In the genomic region with DNA sequence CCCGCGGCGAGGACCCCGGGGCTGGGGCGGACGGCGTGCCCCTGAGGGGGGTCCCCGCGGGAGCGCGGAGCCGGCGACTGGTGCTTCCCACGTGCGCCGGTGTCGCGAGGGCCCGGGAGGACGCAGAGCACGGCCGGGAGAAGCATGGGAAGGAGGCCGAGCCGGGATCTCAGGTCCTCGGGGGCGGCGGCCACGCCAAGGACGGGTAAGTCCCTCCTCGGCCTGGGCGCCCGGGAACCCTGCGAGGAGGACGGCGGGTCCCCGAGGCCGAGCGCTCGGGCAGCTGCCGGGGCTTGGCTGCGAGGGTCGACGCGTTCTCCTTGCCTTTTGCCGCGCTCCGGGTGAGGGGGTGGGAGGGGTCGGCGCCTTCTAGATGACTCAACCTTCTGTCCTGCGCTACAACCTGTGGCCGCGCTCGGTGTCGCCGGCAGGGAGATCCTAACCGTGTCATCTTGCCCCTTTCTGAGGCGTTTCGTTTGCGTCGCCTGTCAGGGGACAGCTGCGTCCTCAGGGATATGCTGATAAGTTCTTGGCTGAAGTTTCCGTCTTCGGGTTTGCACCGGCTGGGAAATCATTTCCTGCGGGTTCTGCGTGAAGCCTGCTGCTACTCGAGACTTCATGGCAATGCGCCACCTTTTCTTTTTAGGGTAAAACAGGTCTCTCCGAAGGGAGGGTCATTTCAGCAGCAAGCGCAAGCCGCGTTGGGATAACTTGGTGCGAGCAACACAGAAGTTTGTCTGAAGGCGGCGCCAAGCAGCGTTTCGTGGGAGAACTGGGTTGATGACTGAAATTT, we compare ENCODE assay signal across 1 cellular context.
A peak's percentile ranks its signal among the peaks of the same experiment; 100 is the strongest.
TF ChIP-seq lines count a peak whose summit lies in the region.

No MANE protein-coding gene starts in this region.

TF ChIP-seq in HepG2, 621 proteins besides CTCF, POLR2A, EP300 and RAD21 (continued from another document and continues in another):
- TF ChIP-seq ZBTB40 (IDR thresholded peaks at IDR 0.05): no peak
- TF ChIP-seq ZBTB40 (CRISPR knock-in tag; IDR thresholded peaks at IDR 0.05): no peak
- TF ChIP-seq TP53 (CRISPR knock-in tag; conservative IDR thresholded peaks at IDR 0.05): no peak
- TF ChIP-seq, protein P1, sequence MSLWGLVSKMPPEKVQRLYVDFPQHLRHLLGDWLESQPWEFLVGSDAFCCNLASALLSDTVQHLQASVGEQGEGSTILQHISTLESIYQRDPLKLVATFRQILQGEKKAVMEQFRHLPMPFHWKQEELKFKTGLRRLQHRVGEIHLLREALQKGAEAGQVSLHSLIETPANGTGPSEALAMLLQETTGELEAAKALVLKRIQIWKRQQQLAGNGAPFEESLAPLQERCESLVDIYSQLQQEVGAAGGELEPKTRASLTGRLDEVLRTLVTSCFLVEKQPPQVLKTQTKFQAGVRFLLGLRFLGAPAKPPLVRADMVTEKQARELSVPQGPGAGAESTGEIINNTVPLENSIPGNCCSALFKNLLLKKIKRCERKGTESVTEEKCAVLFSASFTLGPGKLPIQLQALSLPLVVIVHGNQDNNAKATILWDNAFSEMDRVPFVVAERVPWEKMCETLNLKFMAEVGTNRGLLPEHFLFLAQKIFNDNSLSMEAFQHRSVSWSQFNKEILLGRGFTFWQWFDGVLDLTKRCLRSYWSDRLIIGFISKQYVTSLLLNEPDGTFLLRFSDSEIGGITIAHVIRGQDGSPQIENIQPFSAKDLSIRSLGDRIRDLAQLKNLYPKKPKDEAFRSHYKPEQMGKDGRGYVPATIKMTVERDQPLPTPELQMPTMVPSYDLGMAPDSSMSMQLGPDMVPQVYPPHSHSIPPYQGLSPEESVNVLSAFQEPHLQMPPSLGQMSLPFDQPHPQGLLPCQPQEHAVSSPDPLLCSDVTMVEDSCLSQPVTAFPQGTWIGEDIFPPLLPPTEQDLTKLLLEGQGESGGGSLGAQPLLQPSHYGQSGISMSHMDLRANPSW (CRISPR knock-in tag; IDR thresholded peaks at IDR 0.05; ENCODE audit: borderline replicate concordance): no peak
- no peak for TF ChIP-seq E2F5 (CRISPR knock-in tag; conservative IDR thresholded peaks at IDR 0.05)
- no peak for TF ChIP-seq HINFP (CRISPR knock-in tag; IDR thresholded peaks at IDR 0.05; ENCODE audit: low read depth)
- TF ChIP-seq ZBTB42 (CRISPR knock-in tag; IDR thresholded peaks at IDR 0.05): no peak
- no peak for TF ChIP-seq SP2 (CRISPR knock-in tag; IDR thresholded peaks at IDR 0.05)
- TF ChIP-seq ZNF512 (CRISPR knock-in tag; IDR thresholded peaks at IDR 0.05): no peak
- peak; percentile 96 for TF ChIP-seq NR2C2 (CRISPR knock-in tag; IDR thresholded peaks at IDR 0.05; ENCODE audit: borderline replicate concordance)
- no peak for TF ChIP-seq RARA (CRISPR knock-in tag; IDR thresholded peaks at IDR 0.05)
- peak; percentile 22 for TF ChIP-seq HNRNPK (IDR thresholded peaks at IDR 0.05; ENCODE audit: low read depth, low read length, poor library complexity, severe bottlenecking)
- TF ChIP-seq, protein P2, sequence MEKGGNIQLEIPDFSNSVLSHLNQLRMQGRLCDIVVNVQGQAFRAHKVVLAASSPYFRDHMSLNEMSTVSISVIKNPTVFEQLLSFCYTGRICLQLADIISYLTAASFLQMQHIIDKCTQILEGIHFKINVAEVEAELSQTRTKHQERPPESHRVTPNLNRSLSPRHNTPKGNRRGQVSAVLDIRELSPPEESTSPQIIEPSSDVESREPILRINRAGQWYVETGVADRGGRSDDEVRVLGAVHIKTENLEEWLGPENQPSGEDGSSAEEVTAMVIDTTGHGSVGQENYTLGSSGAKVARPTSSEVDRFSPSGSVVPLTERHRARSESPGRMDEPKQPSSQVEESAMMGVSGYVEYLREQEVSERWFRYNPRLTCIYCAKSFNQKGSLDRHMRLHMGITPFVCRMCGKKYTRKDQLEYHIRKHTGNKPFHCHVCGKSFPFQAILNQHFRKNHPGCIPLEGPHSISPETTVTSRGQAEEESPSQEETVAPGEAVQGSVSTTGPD (CRISPR knock-in tag; IDR thresholded peaks at IDR 0.05): no peak
- TF ChIP-seq ZNF678 (CRISPR knock-in tag; IDR thresholded peaks at IDR 0.05): no peak
- TF ChIP-seq BORCS8-MEF2B (CRISPR knock-in tag; IDR thresholded peaks at IDR 0.05): 0 out of 2 replicates have a peak, but pooled peaks have one; percentile 13
- TF ChIP-seq, protein P3, sequence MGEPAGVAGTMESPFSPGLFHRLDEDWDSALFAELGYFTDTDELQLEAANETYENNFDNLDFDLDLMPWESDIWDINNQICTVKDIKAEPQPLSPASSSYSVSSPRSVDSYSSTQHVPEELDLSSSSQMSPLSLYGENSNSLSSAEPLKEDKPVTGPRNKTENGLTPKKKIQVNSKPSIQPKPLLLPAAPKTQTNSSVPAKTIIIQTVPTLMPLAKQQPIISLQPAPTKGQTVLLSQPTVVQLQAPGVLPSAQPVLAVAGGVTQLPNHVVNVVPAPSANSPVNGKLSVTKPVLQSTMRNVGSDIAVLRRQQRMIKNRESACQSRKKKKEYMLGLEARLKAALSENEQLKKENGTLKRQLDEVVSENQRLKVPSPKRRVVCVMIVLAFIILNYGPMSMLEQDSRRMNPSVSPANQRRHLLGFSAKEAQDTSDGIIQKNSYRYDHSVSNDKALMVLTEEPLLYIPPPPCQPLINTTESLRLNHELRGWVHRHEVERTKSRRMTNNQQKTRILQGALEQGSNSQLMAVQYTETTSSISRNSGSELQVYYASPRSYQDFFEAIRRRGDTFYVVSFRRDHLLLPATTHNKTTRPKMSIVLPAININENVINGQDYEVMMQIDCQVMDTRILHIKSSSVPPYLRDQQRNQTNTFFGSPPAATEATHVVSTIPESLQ (CRISPR knock-in tag; conservative IDR thresholded peaks at IDR 0.05): no peak
- no peak for TF ChIP-seq SNRNP70 (IDR thresholded peaks at IDR 0.05; ENCODE audit: low read depth, low read length)
- no peak for TF ChIP-seq ZBTB10 (CRISPR knock-in tag; IDR thresholded peaks at IDR 0.05; ENCODE audit: borderline replicate concordance)
- no peak for TF ChIP-seq THAP7 (CRISPR knock-in tag; IDR thresholded peaks at IDR 0.05)
- 0 out of 2 replicates have a peak, but pooled peaks have one; percentile 14 for TF ChIP-seq RXRB (CRISPR knock-in tag; IDR thresholded peaks at IDR 0.05; ENCODE audit: borderline replicate concordance)
- TF ChIP-seq KLF16 (CRISPR knock-in tag; IDR thresholded peaks at IDR 0.05): 0 out of 4 replicates have a peak, but pooled peaks of 1 of the 2 experiments have one; percentile 42
